Comparison of ENCODE assay signal across 11 cellular contexts in the genomic region with DNA sequence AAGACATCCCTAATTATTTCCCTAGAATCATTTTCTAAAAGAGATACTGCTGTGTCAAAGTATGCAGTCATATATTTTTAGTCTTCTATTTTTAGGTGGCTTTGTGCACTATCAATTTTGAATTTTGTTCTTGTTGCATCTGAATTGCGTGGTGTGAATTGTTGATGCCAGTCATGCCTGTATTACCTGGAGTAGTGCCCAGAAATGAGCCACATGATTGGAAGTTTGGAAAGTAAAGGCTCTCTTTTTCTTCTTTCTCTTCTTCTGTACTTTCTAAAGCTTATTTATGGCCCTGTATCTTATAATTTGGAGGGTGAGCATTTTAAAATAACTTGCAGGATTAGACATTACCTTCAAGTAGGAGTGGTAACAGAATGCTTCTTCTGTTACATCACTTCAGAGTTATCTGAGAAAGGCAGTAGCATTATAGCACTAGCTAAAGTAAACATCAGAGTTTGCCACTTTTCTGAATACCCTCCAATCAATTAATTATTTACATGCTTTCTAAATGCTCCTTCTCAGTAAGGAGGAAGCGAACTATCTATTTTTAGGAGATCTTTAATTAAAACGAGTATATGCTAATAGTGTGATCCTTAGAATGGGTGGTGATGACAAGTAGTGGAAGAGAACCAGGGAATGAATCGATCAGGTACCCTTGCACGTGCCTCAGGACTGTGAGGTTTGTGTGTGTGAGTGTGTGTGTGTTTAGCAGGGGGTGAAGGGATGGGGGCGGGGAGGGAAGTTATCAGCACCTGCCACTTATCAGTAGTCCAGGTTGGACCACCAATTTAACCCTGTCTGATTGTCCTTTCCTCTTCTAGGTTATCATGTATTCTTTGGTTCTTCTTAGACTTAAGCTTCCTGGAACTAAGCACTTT.
DNase-seq lines count a peak whose midpoint lies in the region; ATAC-seq and TF ChIP-seq lines count a peak whose summit lies in the region.
"Had no signal": no experiment of that assay in that cellular context is flagged by ENCODE, and none has a peak within 500 bp of the region (broad histone marks: within the 10 kb centered on the region; RNA-seq: fewer than 3 reads in every experiment).

No MANE protein-coding gene starts in this region.

- DNase-seq in Caki2 (ENCODE audit: low read depth), result peak; percentile 67
- DNase-seq in OCI-M1 (lab: John Stamatoyannopoulos, UW), result peak; percentile 9
- DNase-seq in fibroblast of mammary gland (ENCODE audit: low read depth), result peak; percentile 70
- DNase-seq in osteocyte (ENCODE audit: extremely low spot score, unreplicated experiment), result no peak
- no peak for DNase-seq in stimulated activated CD4-positive, alpha-beta T cell treated with anti-CD3 and anti-CD28 coated beads, Interleukin-15, amount 100 ng/mL, for 24 hours
- DNase-seq in GM13976 (ENCODE audit: low spot score), result no peak
- DNase-seq: COR-L47; effector CD4-positive, alpha-beta T cell; NCI-H526 had no signal

- in situ Hi-C loops in Caki2 (cut with HindIII; ENCODE audit: low pct_unique_long_range_greater_than_20kb, low sequenced_read_pairs), result no loop called here
- in situ Hi-C loops in GM13976 (cut with MboI; ENCODE audit: low sequenced_read_pairs, unreplicated experiment), result no loop called here

- ATAC-seq in GM19023 (IDR thresholded peaks at IDR 0.05; ENCODE audit: unreplicated experiment) (no peak), GM21528 (IDR thresholded peaks at IDR 0.05; ENCODE audit: low FRiP score, unreplicated experiment) (no peak)

- no peak overlapping the region for H3K4me3 ChIP-seq in fibroblast of mammary gland (ENCODE audit: control insufficient read depth, low read depth, low read length)

- H3K9me3 Mint-ChIP-seq in osteocyte (ENCODE audit: unreplicated experiment), result no peaks in the 10 kb centered on the region

- H3K27ac Mint-ChIP-seq in osteocyte (ENCODE audit: unreplicated experiment), result peak overlapping the region; percentile 38

- H3K4me1 Mint-ChIP-seq in osteocyte (ENCODE audit: unreplicated experiment), result peaks cover 35% of the 10 kb centered on the region

- H3K36me3 Mint-ChIP-seq in osteocyte (ENCODE audit: unreplicated experiment), result peaks cover 21% of the 10 kb centered on the region

- no peaks in the 10 kb centered on the region for H3K27me3 Mint-ChIP-seq in osteocyte (ENCODE audit: unreplicated experiment)

- H3K4me3 Mint-ChIP-seq in osteocyte (ENCODE audit: unreplicated experiment), result no peak overlapping the region

- TF ChIP-seq CTCF in fibroblast of mammary gland (conservative IDR thresholded peaks at IDR 0.05; ENCODE audit: control insufficient read depth, insufficient read depth, low read depth, low read length) (no peak), osteocyte (IDR thresholded peaks at IDR 0.05) (no peak), GM13976 (IDR thresholded peaks at IDR 0.05; ENCODE audit: borderline replicate concordance, control extremely low read depth, extremely low read depth, insufficient read depth, missing control alignments) (no peak)

Comparison
In these comparisons a context has a peak if more than half of its experiments do, and no peak if none do; other contexts are left out.
1. DNase-seq: peak in Caki2 (single experiment), OCI-M1 (single experiment) and fibroblast of mammary gland (single experiment); none in osteocyte (single experiment), stimulated activated CD4-positive, alpha-beta T cell treated with anti-CD3 and anti-CD28 coated beads, Interleukin-15, amount 100 ng/mL, for 24 hours (single experiment) and GM13976 (single experiment).